Comparison of ENCODE assay signal across 8 cellular contexts in the genomic region with DNA sequence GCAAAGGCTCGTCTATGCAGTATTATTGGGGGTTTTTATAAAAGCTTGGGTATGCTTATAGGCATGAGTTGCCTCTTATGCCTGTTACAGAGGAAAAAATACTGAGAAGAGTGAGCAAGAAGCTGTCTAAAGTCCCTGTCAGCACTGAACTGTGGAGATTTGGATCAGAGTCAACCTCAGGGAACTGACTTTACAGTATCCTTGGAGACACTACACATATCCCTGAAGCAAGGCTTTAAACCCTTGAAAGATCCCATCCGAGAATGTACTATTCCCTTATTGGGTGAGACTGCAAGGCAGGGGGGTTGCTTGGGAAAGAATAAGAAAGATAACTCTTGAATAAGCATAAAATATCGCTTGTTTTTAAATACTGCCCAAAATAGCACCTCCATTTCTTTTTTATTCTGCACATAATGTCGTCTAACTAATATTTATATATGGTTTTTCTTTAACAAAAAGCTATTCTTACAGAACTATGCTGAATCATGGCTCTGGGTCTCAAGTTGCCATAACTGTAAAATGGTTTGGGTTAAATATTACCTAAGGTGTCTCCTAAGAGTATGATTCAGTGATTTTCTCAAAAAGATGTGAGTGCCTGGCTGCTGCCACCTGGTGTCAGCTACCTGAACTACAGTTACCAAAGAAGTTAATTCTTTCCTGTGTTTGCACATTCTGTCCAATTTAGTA.
DNase-seq lines count a peak whose midpoint lies in the region; ATAC-seq and TF ChIP-seq lines count a peak whose summit lies in the region.

No MANE protein-coding gene starts in this region.

- no peaks in the 10 kb centered on the region for H3K4me1 ChIP-seq in BE2C
- no peaks in the 10 kb centered on the region for H3K4me1 ChIP-seq in iPS-15b (ENCODE audit: control insufficient read depth, insufficient read depth, low read length)
- no peaks in the 10 kb centered on the region for H3K4me1 ChIP-seq in CD8-positive, alpha-beta memory T cell (ENCODE audit: insufficient read depth, low read length)

- H3K9me3 Mint-ChIP-seq in activated naive CD8-positive, alpha-beta T cell treated with anti-CD3 and anti-CD28 coated beads for 36 hours = peaks cover 2% of the 10 kb centered on the region
- peaks cover 6 to 8% of the 10 kb centered on the region in 2 donors for H3K9me3 Mint-ChIP-seq in stimulated activated naive B cell treated with anti-CD40 and anti-IgM and Interleukin-4, amounts not matched to agents 10 μg/mL and 1 μg/mL and 100 μg/mL, for 72 hours
- H3K9me3 Mint-ChIP-seq in CD8-positive, alpha-beta memory T cell = peaks cover 0 to 18% (median 5%) of the 10 kb centered on the region in 5 donors

- H3K4me3 ChIP-seq in BE2C (ENCODE audit: low read depth, low read length) = no peak overlapping the region
- no peak overlapping the region for H3K4me3 ChIP-seq in NB4 (ENCODE audit: low read depth, low read length)
- H3K4me3 ChIP-seq in iPS-15b (ENCODE audit: low read depth, low read length) = no peak overlapping the region
- H3K4me3 ChIP-seq in CD8-positive, alpha-beta memory T cell (ENCODE audit: low read length) = no peak overlapping the region

- no peak for TF ChIP-seq POLR2A in NB4 (IDR thresholded peaks at IDR 0.05; ENCODE audit: extremely low read depth, insufficient read length)

- H3K9me3 ChIP-seq in BE2C (no peaks in the 10 kb centered on the region), iPS-15b (ENCODE audit: control insufficient read depth, insufficient read depth, low read length) (no peaks in the 10 kb centered on the region)
- no peaks in the 10 kb centered on the region for H3K9me3 ChIP-seq in CD8-positive, alpha-beta memory T cell (ENCODE audit: low read length)

- H3K4me1 Mint-ChIP-seq in activated naive CD8-positive, alpha-beta T cell treated with anti-CD3 and anti-CD28 coated beads for 36 hours = no peaks in the 10 kb centered on the region
- H3K4me1 Mint-ChIP-seq in stimulated activated naive B cell treated with anti-CD40 and anti-IgM and Interleukin-4, amounts not matched to agents 10 μg/mL and 1 μg/mL and 100 μg/mL, for 72 hours = no peaks in the 10 kb centered on the region
- no peaks in the 10 kb centered on the region for H3K4me1 Mint-ChIP-seq in CD8-positive, alpha-beta memory T cell

- H3K36me3 ChIP-seq in BE2C (no peaks in the 10 kb centered on the region), iPS-15b (ENCODE audit: control insufficient read depth, insufficient read depth, low read length) (no peaks in the 10 kb centered on the region)
- H3K36me3 ChIP-seq in CD8-positive, alpha-beta memory T cell (ENCODE audit: insufficient read depth, low read length) = no peaks in the 10 kb centered on the region

- DNase-seq in BE2C (peak; percentile 48), NB4 (ENCODE audit: low read depth) (peak; percentile 49)
- DNase-seq in activated naive CD8-positive, alpha-beta T cell treated with anti-CD3 and anti-CD28 coated beads for 36 hours = peak; percentile 5
- peak; percentile 5 for DNase-seq in stimulated activated naive B cell treated with anti-CD40 and anti-IgM and Interleukin-4, amounts not matched to agents 10 μg/mL and 1 μg/mL and 100 μg/mL, for 72 hours
- no peak for DNase-seq in CD8-positive, alpha-beta memory T cell

- peak; percentile 91 for ATAC-seq in GM18498 (IDR thresholded peaks at IDR 0.05; ENCODE audit: unreplicated experiment)
- peak; percentile 86 for ATAC-seq in HG02642 (IDR thresholded peaks at IDR 0.05; ENCODE audit: poor library complexity, unreplicated experiment)
- ATAC-seq in stimulated activated naive B cell treated with anti-CD40 and anti-IgM and Interleukin-4, amounts not matched to agents 10 μg/mL and 1 μg/mL and 100 μg/mL, for 72 hours (replicated peaks) = peak; percentile 51 to 65

- CTCF ChIA-PET in CD8-positive, alpha-beta memory T cell (lab: Charles Lee) = no interaction called here

- no peaks in the 10 kb centered on the region for H3K36me3 Mint-ChIP-seq in activated naive CD8-positive, alpha-beta T cell treated with anti-CD3 and anti-CD28 coated beads for 36 hours
- no peaks in the 10 kb centered on the region for H3K36me3 Mint-ChIP-seq in stimulated activated naive B cell treated with anti-CD40 and anti-IgM and Interleukin-4, amounts not matched to agents 10 μg/mL and 1 μg/mL and 100 μg/mL, for 72 hours
- no peaks in the 10 kb centered on the region for H3K36me3 Mint-ChIP-seq in CD8-positive, alpha-beta memory T cell

- H3K27me3 ChIP-seq in BE2C (no peaks in the 10 kb centered on the region), iPS-15b (ENCODE audit: control insufficient read depth, insufficient read depth, low read length) (no peaks in the 10 kb centered on the region)
- H3K27me3 ChIP-seq in CD8-positive, alpha-beta memory T cell (ENCODE audit: insufficient read depth, low read length, poor library complexity, severe bottlenecking) = no peaks in the 10 kb centered on the region

- H3K9ac ChIP-seq in iPS-15b (ENCODE audit: low read depth, low read length) = peak overlapping the region; percentile 16

- H3K27ac Mint-ChIP-seq in activated naive CD8-positive, alpha-beta T cell treated with anti-CD3 and anti-CD28 coated beads for 36 hours = no peak overlapping the region
- H3K27ac Mint-ChIP-seq in stimulated activated naive B cell treated with anti-CD40 and anti-IgM and Interleukin-4, amounts not matched to agents 10 μg/mL and 1 μg/mL and 100 μg/mL, for 72 hours = no peak overlapping the region
- H3K27ac Mint-ChIP-seq in CD8-positive, alpha-beta memory T cell = no peak overlapping the region

- no peak overlapping the region for H3K27ac ChIP-seq in CD8-positive, alpha-beta memory T cell (ENCODE audit: low read depth, low read length)

- POLR2A ChIA-PET in CD8-positive, alpha-beta memory T cell (lab: Charles Lee) = no interaction called here

- TF ChIP-seq CTCF in BE2C (IDR thresholded peaks at IDR 0.05; ENCODE audit: low read depth, low read length) = peak; percentile 96
- TF ChIP-seq CTCF in NB4 (IDR thresholded peaks at IDR 0.05; ENCODE audit: low read depth, low read length) = peak; percentile 89

- no peak overlapping the region for H3K4me3 Mint-ChIP-seq in activated naive CD8-positive, alpha-beta T cell treated with anti-CD3 and anti-CD28 coated beads for 36 hours
- H3K4me3 Mint-ChIP-seq in stimulated activated naive B cell treated with anti-CD40 and anti-IgM and Interleukin-4, amounts not matched to agents 10 μg/mL and 1 μg/mL and 100 μg/mL, for 72 hours = no peak overlapping the region
- no peak overlapping the region for H3K4me3 Mint-ChIP-seq in CD8-positive, alpha-beta memory T cell

- H3K27me3 Mint-ChIP-seq in activated naive CD8-positive, alpha-beta T cell treated with anti-CD3 and anti-CD28 coated beads for 36 hours = no peaks in the 10 kb centered on the region
- peaks cover 0 to 3% of the 10 kb centered on the region in 2 donors for H3K27me3 Mint-ChIP-seq in stimulated activated naive B cell treated with anti-CD40 and anti-IgM and Interleukin-4, amounts not matched to agents 10 μg/mL and 1 μg/mL and 100 μg/mL, for 72 hours
- no peaks in the 10 kb centered on the region for H3K27me3 Mint-ChIP-seq in CD8-positive, alpha-beta memory T cell

Comparison
In these comparisons a context has a peak if more than half of its experiments do, and no peak if none do; other contexts are left out.
1. DNase-seq: peak in BE2C (single experiment), NB4 (single experiment), activated naive CD8-positive, alpha-beta T cell treated with anti-CD3 and anti-CD28 coated beads for 36 hours (single experiment) and stimulated activated naive B cell treated with anti-CD40 and anti-IgM and Interleukin-4, amounts not matched to agents 10 μg/mL and 1 μg/mL and 100 μg/mL, for 72 hours (single experiment); none in CD8-positive, alpha-beta memory T cell (0 of 5).
2. Peak in every context shown above with its lines, with median percentiles within 50 percentile points of each other: ATAC-seq.